Comparison of ENCODE assay signal across 9 cellular contexts in genomic region chr4:165700855-165701254, GRCh38.
DNase-seq lines count a peak whose midpoint lies in the region; ATAC-seq, FAIRE-seq and TF ChIP-seq lines count a peak whose summit lies in the region.
"Had no signal": no experiment of that assay in that cellular context is flagged by ENCODE, and none has a peak within 500 bp of the region (broad histone marks: within the 10 kb centered on the region; RNA-seq: fewer than 3 reads in every experiment).

No MANE protein-coding gene starts in this region.

- H2BK5ac ChIP-seq in mesenchymal stem cell (ENCODE audit: low read depth, low read length, poor library complexity, severe bottlenecking), result no peak overlapping the region

- BruUV-seq in endothelial cell of umbilical vein (replicated peaks; lab: Mats Ljungman, UMichigan), result no TSS peak

- H3K27ac ChIP-seq in Karpas-422 (ENCODE audit: low read length) (no peak overlapping the region), endothelial cell of umbilical vein (ENCODE audit: insufficient read depth, low read depth, low read length) (no peak overlapping the region), mesenchymal stem cell (ENCODE audit: low read length, poor library complexity, severe bottlenecking) (no peak overlapping the region)
- H3K27ac ChIP-seq: pancreas had no signal

- H3K18ac ChIP-seq in mesenchymal stem cell (ENCODE audit: low read depth in 1 of 2, low read length in 2 of 2), result no peak overlapping the region

- H3K4me3 ChIP-seq in Karpas-422 (ENCODE audit: low read length), result no peak overlapping the region
- H3K4me3 ChIP-seq in endothelial cell of umbilical vein (replicated peaks in 1 of 3; ENCODE audit: insufficient read depth in 1 of 3, low read depth in 1 of 3, low read length in 3 of 3), result no peak overlapping the region
- H3K4me3 ChIP-seq in mesenchymal stem cell (ENCODE audit: insufficient read depth in 1 of 2, low read depth in 1 of 2, low read length in 2 of 2), result no peak overlapping the region
- H3K4me3 ChIP-seq: pancreas had no signal

- intact Hi-C loops in endothelial cell of umbilical vein (cut with micrococcal nuclease), result loop anchor here (2.0 kb wide), 1 partner anchor 164 kb away; no protein-coding TSS in a partner anchor

- H2BK120ac ChIP-seq in mesenchymal stem cell (ENCODE audit: low read depth, low read length), result no peak overlapping the region

- no peak overlapping the region for H4K91ac ChIP-seq in mesenchymal stem cell (ENCODE audit: low read length)

- no peak overlapping the region for H3K14ac ChIP-seq in mesenchymal stem cell (ENCODE audit: low read length in 2 of 2)

- H3K4me2 ChIP-seq in Karpas-422 (ENCODE audit: low read depth, low read length, poor library complexity, severe bottlenecking) (no peak overlapping the region), endothelial cell of umbilical vein (ENCODE audit: insufficient read depth, low read length) (no peak overlapping the region), mesenchymal stem cell (ENCODE audit: low read length, poor library complexity, severe bottlenecking) (no peak overlapping the region)

- no peak for FAIRE-seq in endothelial cell of umbilical vein (lab: Jason Lieb, UNC)
- FAIRE-seq in H54 (lab: Jason Lieb, UNC), result no peak
- FAIRE-seq: pancreas had no signal

- no peaks in the 10 kb centered on the region for H3K4me1 ChIP-seq in Karpas-422 (ENCODE audit: low read length)
- H3K4me1 ChIP-seq in endothelial cell of umbilical vein (ENCODE audit: control insufficient read depth, extremely low read depth, insufficient read depth, low read length), result no peaks in the 10 kb centered on the region
- no peaks in the 10 kb centered on the region for H3K4me1 ChIP-seq in mesenchymal stem cell (ENCODE audit: control insufficient read depth, insufficient read depth, low read depth, low read length)
- H3K4me1 ChIP-seq: pancreas had no signal

- peak; percentile 12 for TF ChIP-seq CTCF in AG09319 (IDR thresholded peaks at IDR 0.05; ENCODE audit: low read depth, low read length)
- peak; percentile 3 to 5 for TF ChIP-seq CTCF in endothelial cell of umbilical vein (IDR thresholded peaks at IDR 0.05; ENCODE audit: extremely low read depth in 1 of 2, insufficient read depth in 1 of 2, low read depth in 1 of 2, low read length in 2 of 2)

- no peak overlapping the region for H3K23ac ChIP-seq in mesenchymal stem cell (ENCODE audit: low read length in 2 of 2)

- no peak overlapping the region for H4K8ac ChIP-seq in mesenchymal stem cell (ENCODE audit: low read length)

- H2AFZ ChIP-seq in Karpas-422 (ENCODE audit: low read length) (no peak overlapping the region), endothelial cell of umbilical vein (ENCODE audit: low read depth, low read length) (no peak overlapping the region), mesenchymal stem cell (ENCODE audit: low read depth, low read length) (no peak overlapping the region)

- H3K27me3 ChIP-seq in Karpas-422 (ENCODE audit: low read length) (no peaks in the 10 kb centered on the region), endothelial cell of umbilical vein (ENCODE audit: control insufficient read depth in 2 of 2, insufficient read depth in 2 of 2, low read length in 2 of 2) (no peaks in the 10 kb centered on the region), mesenchymal stem cell (ENCODE audit: control insufficient read depth in 1 of 2, insufficient read depth in 1 of 2, low read length in 2 of 2) (no peaks in the 10 kb centered on the region)
- H3K27me3 ChIP-seq: pancreas had no signal

- H3K9me3 ChIP-seq in Karpas-422 (ENCODE audit: low read length) (no peaks in the 10 kb centered on the region), endothelial cell of umbilical vein (replicated peaks; ENCODE audit: control insufficient read depth, insufficient read depth, low read length) (no peaks in the 10 kb centered on the region), mesenchymal stem cell (ENCODE audit: control insufficient read depth, low read length) (no peaks in the 10 kb centered on the region)
- H3K9me3 ChIP-seq: pancreas had no signal

- CTCF ChIA-PET in endothelial cell of umbilical vein (lab: Charles Lee), result interaction anchor here (0.7 to 1.6 kb wide), 7 partner anchors 10 to 391 kb away, joined by 3 to 4 read pairs (median 3); no protein-coding TSS in a partner anchor

- no peak overlapping the region for H3K9ac ChIP-seq in Karpas-422 (ENCODE audit: low read length)
- H3K9ac ChIP-seq in endothelial cell of umbilical vein (replicated peaks; ENCODE audit: extremely low read depth, insufficient read depth, low read length), result no peak overlapping the region
- H3K9ac ChIP-seq in mesenchymal stem cell (ENCODE audit: low read length), result no peak overlapping the region

- DNase-seq in AG09319 (ENCODE audit: extremely low read depth, low read depth), result no peak
- peak; percentile 71 for DNase-seq in Karpas-422
- no peak for DNase-seq in endothelial cell of umbilical vein (ENCODE audit: low read depth, low spot score)
- DNase-seq in H54 (ENCODE audit: insufficient read length, low spot score), result no peak
- no peak for DNase-seq in NCI-H1930 (lab: John Stamatoyannopoulos, UW)
- DNase-seq in mesenchymal stem cell, result no peak
- DNase-seq in epidermal melanocyte (ENCODE audit: insufficient read length, low spot score), result no peak
- DNase-seq: pancreas had no signal

- H3K79me2 ChIP-seq in Karpas-422 (ENCODE audit: low read length), result no peaks in the 10 kb centered on the region
- no peaks in the 10 kb centered on the region for H3K79me2 ChIP-seq in endothelial cell of umbilical vein (ENCODE audit: control insufficient read depth, insufficient read depth, low read length)

- H3K36me3 ChIP-seq in Karpas-422 (ENCODE audit: insufficient read depth, low read length) (no peaks in the 10 kb centered on the region), endothelial cell of umbilical vein (ENCODE audit: control insufficient read depth in 2 of 2, extremely low read depth in 1 of 2, insufficient read depth in 2 of 2, low read length in 2 of 2) (no peaks in the 10 kb centered on the region), mesenchymal stem cell (ENCODE audit: control insufficient read depth in 1 of 2, insufficient read depth in 2 of 2, low read depth in 1 of 2, low read length in 2 of 2) (no peaks in the 10 kb centered on the region)
- H3K36me3 ChIP-seq: pancreas had no signal

- no peak overlapping the region for H2BK12ac ChIP-seq in mesenchymal stem cell (ENCODE audit: low read length in 2 of 2)

- H3K9me2 ChIP-seq in Karpas-422 (replicated peaks; ENCODE audit: insufficient read depth, low read length), result no peaks in the 10 kb centered on the region

- H3K9me1 ChIP-seq in endothelial cell of umbilical vein (replicated peaks; ENCODE audit: control insufficient read depth, extremely low read depth, insufficient read depth, low read length), result no peaks in the 10 kb centered on the region

- H3K79me1 ChIP-seq in mesenchymal stem cell (replicated peaks; ENCODE audit: low read length, poor library complexity, severe bottlenecking), result no peaks in the 10 kb centered on the region

- no peak overlapping the region for H2AK5ac ChIP-seq in mesenchymal stem cell (ENCODE audit: low read length, severe bottlenecking)

- H2BK15ac ChIP-seq in mesenchymal stem cell (ENCODE audit: low read depth, poor library complexity, severe bottlenecking), result no peak overlapping the region

- no peak overlapping the region for H3K4ac ChIP-seq in mesenchymal stem cell (ENCODE audit: low read depth in 1 of 2, low read length in 2 of 2)

- dilution Hi-C loops in endothelial cell of umbilical vein (cut with MboI; ENCODE audit: extremely low pct_ligation_motif_present, low sequenced_read_pairs), result no loop called here

- POLR2A ChIA-PET in endothelial cell of umbilical vein (lab: Charles Lee), result no interaction called here

- peak; percentile 48 for ATAC-seq in GM18502 (IDR thresholded peaks at IDR 0.05; ENCODE audit: poor library complexity, unreplicated experiment)

- H4K20me1 ChIP-seq in Karpas-422 (ENCODE audit: insufficient read depth, low read depth, low read length), result no peaks in the 10 kb centered on the region
- no peaks in the 10 kb centered on the region for H4K20me1 ChIP-seq in endothelial cell of umbilical vein (replicated peaks; ENCODE audit: control insufficient read depth, extremely low read depth, insufficient read depth, low read length)

- TF ChIP-seq POLR2A in endothelial cell of umbilical vein (IDR thresholded peaks at IDR 0.05; ENCODE audit: low read depth, low read length), result no peak
- TF ChIP-seq POLR2A in H54 (IDR thresholded peaks at IDR 0.05; ENCODE audit: low read depth, low read length), result no peak

TF ChIP-seq in endothelial cell of umbilical vein, 7 proteins besides CTCF, POLR2A, EP300 and RAD21:
- TF ChIP-seq FOS (IDR thresholded peaks at IDR 0.05; ENCODE audit: borderline replicate concordance, insufficient read depth, low read length) (no peak), JUN (IDR thresholded peaks at IDR 0.05; ENCODE audit: borderline replicate concordance, insufficient read depth, insufficient read length, low read depth) (no peak), GATA2 (IDR thresholded peaks at IDR 0.05; ENCODE audit: insufficient read depth, insufficient read length, low read depth, low read length) (no peak), POLR2AphosphoS5 (IDR thresholded peaks at IDR 0.05; ENCODE audit: insufficient read depth, low read depth, low read length) (no peak), MYC (IDR thresholded peaks at IDR 0.05; ENCODE audit: low read depth, low read length) (no peak), EZH2 (IDR thresholded peaks at IDR 0.05; ENCODE audit: borderline replicate concordance, low read depth, low read length, severe bottlenecking) (no peak), MAX (IDR thresholded peaks at IDR 0.05; ENCODE audit: insufficient read depth, insufficient read length) (no peak)
